10 cellular contexts compared by ENCODE assay signal in the genomic region with DNA sequence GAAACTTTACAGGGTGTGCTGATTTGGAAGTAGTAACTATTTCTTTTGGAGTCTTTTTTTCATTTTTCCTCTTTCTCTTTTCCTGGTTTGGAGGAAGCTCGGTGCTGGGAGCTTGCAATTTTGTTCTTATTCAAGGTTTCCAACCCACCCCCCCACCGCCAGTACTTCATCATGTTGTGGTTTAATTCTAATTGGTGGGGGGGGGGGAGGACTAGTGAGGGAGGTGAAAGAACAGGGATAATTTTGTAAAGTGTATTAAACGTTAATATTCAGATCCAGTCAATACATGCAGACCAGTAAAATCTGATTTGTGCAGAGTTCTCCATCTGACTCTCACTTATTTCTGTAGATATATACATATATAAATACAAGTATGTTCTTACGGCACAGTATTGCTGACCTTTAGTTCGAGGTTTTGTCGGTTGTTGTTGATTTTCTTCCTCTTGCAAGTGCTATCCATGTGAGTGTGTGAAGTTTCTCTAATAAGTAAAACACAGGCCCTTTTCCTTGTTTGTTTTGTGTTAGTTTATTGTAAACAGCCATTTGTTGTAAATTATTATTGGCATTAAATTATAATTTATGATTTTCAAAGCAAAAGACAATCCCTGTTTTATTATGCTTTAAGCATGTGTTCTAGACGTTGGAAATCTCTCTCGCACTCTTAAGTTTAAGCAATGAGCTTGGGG. TPM values are rescaled to one million over a fixed set of nuclear protein-coding genes. Genes with fewer than 3 reads are reported as not detected.
A peak's percentile ranks its signal among the peaks of the same experiment; 100 is the strongest.
DNase-seq lines count a peak whose midpoint lies in the region; ATAC-seq and TF ChIP-seq lines count a peak whose summit lies in the region.
"Had no signal": no experiment of that assay in that cellular context is flagged by ENCODE, and none has a peak within 500 bp of the region (broad histone marks: within the 10 kb centered on the region; RNA-seq: fewer than 3 reads in every experiment).

No MANE protein-coding gene starts in this region.

- H3K23ac ChIP-seq in mesenchymal stem cell (ENCODE audit: low read length in 2 of 2) = no peak overlapping the region

- TF ChIP-seq CTCF in choroid plexus epithelial cell (conservative IDR thresholded peaks at IDR 0.05; ENCODE audit: low read depth, low read length) = no peak
- TF ChIP-seq CTCF in transverse colon (IDR thresholded peaks at IDR 0.05) = no peak

- no peak overlapping the region for H2BK120ac ChIP-seq in mesenchymal stem cell (ENCODE audit: low read depth, low read length)

- H2BK5ac ChIP-seq in mesenchymal stem cell (ENCODE audit: low read depth, low read length, poor library complexity, severe bottlenecking) = no peak overlapping the region

- H2AK5ac ChIP-seq in mesenchymal stem cell (ENCODE audit: low read length, severe bottlenecking) = no peak overlapping the region

- peaks cover 37 to 76% of the 10 kb centered on the region in 2 experiments for H3K36me3 ChIP-seq in mesenchymal stem cell (ENCODE audit: control insufficient read depth in 1 of 2, insufficient read depth in 2 of 2, low read depth in 1 of 2, low read length in 2 of 2)
- H3K36me3 ChIP-seq in transverse colon = no peaks in the 10 kb centered on the region
- H3K36me3 ChIP-seq: BLaER1 treated with 17β-estradiol and CSF1 and Interleukin-3, amounts not matched to agents 10 nM and 100 nM had no signal

- no peak overlapping the region for H2BK15ac ChIP-seq in mesenchymal stem cell (ENCODE audit: low read depth, poor library complexity, severe bottlenecking)

- in situ Hi-C loops in transverse colon (cut with MboI; ENCODE audit: low pct_ligation_motif_present in 1 of 4, low pct_unique_long_range_greater_than_20kb in 1 of 4, low sequenced_read_pairs in 3 of 4) = loop anchor here in 2 of 4 donors (25.0 kb wide), 1 partner anchor 1078 kb away; no protein-coding TSS in a partner anchor

- ATAC-seq in activated T-cell treated with anti-CD3 and anti-CD28 coated beads, Interleukin-2, amount 50 U/mL, for 72 hours (replicated peaks in 1 of 2) = no peak
- ATAC-seq in HG03378 (IDR thresholded peaks at IDR 0.05; ENCODE audit: unreplicated experiment) (no peak), GM21737 (IDR thresholded peaks at IDR 0.05; ENCODE audit: unreplicated experiment) (no peak)
- ATAC-seq: K562 had no signal

- H3K27me3 Mint-ChIP-seq in activated T-cell treated with anti-CD3 and anti-CD28 coated beads, Interleukin-2, amount 50 U/mL, for 72 hours (ENCODE audit: low read depth) = peaks cover 94% of the 10 kb centered on the region
- H3K27me3 Mint-ChIP-seq in activated T-cell treated with anti-CD3 and anti-CD28 coated beads, Interleukin-2, amount 50 U/mL, for 24 hours = peaks cover 96% of the 10 kb centered on the region

- H3K4me1 ChIP-seq in mesenchymal stem cell (ENCODE audit: control insufficient read depth, insufficient read depth, low read depth, low read length) = peaks cover 16% of the 10 kb centered on the region
- H3K4me1 ChIP-seq in transverse colon = peaks cover 0 to 41% (median 28%) of the 10 kb centered on the region in 4 donors
- H3K4me1 ChIP-seq: BLaER1 treated with 17β-estradiol and CSF1 and Interleukin-3, amounts not matched to agents 10 nM and 100 nM had no signal

- H3K27me3 ChIP-seq in mesenchymal stem cell (ENCODE audit: control insufficient read depth in 1 of 2, insufficient read depth in 1 of 2, low read length in 2 of 2) = no peaks in the 10 kb centered on the region
- H3K27me3 ChIP-seq in transverse colon = peaks cover 4% of the 10 kb centered on the region

- H3K18ac ChIP-seq in mesenchymal stem cell (ENCODE audit: low read depth in 1 of 2, low read length in 2 of 2) = no peak overlapping the region

- peak overlapping the region; percentile 26 for H3K27ac Mint-ChIP-seq in activated T-cell treated with anti-CD3 and anti-CD28 coated beads, Interleukin-2, amount 50 U/mL, for 72 hours
- no peak overlapping the region for H3K27ac Mint-ChIP-seq in activated T-cell treated with anti-CD3 and anti-CD28 coated beads, Interleukin-2, amount 50 U/mL, for 24 hours

- peak overlapping the region; percentile 99 for H3K9ac ChIP-seq in mesenchymal stem cell (ENCODE audit: low read length)
- H3K9ac ChIP-seq: BLaER1 treated with 17β-estradiol and CSF1 and Interleukin-3, amounts not matched to agents 10 nM and 100 nM had no signal

- H4K8ac ChIP-seq in mesenchymal stem cell (ENCODE audit: low read length) = no peak overlapping the region

- TF ChIP-seq EP300 in transverse colon (IDR thresholded peaks at IDR 0.05; ENCODE audit: low read depth) = no peak

- H4K91ac ChIP-seq in mesenchymal stem cell (ENCODE audit: low read length) = no peak overlapping the region

- no peak for DNase-seq in activated T-cell treated with anti-CD3 and anti-CD28 coated beads, Interleukin-2, amount 50 U/mL, for 72 hours
- DNase-seq in activated T-cell treated with anti-CD3 and anti-CD28 coated beads, Interleukin-2, amount 50 U/mL, for 24 hours = no peak
- DNase-seq in choroid plexus epithelial cell (ENCODE audit: low read depth) = peak; percentile 38
- DNase-seq in mesenchymal stem cell = peak; percentile 53
- DNase-seq in transverse colon = no peak
- DNase-seq in T-helper 2 cell = no peak

- H3K14ac ChIP-seq in mesenchymal stem cell (ENCODE audit: low read length in 2 of 2) = no peak overlapping the region

- H3K27ac ChIP-seq in mesenchymal stem cell (ENCODE audit: low read length, poor library complexity, severe bottlenecking) (peak overlapping the region; percentile 96), transverse colon (peak overlapping the region; percentile 94 to 98 (median 96))
- H3K27ac ChIP-seq: BLaER1 treated with 17β-estradiol and CSF1 and Interleukin-3, amounts not matched to agents 10 nM and 100 nM had no signal

- peak overlapping the region; percentile 94 for H3K4me3 ChIP-seq in choroid plexus epithelial cell (ENCODE audit: low read depth, low read length)
- peak overlapping the region in 1 of 2 experiments; percentile 99 for H3K4me3 ChIP-seq in mesenchymal stem cell (ENCODE audit: insufficient read depth in 1 of 2, low read depth in 1 of 2, low read length in 2 of 2)
- peak overlapping the region; percentile 40 to 86 (median 62) for H3K4me3 ChIP-seq in transverse colon
- H3K4me3 ChIP-seq: BLaER1 treated with 17β-estradiol and CSF1 and Interleukin-3, amounts not matched to agents 10 nM and 100 nM; K562 had no signal

- H3K4me2 ChIP-seq in mesenchymal stem cell (ENCODE audit: low read length, poor library complexity, severe bottlenecking) = peak overlapping the region; percentile 83
- H3K4me2 ChIP-seq: BLaER1 treated with 17β-estradiol and CSF1 and Interleukin-3, amounts not matched to agents 10 nM and 100 nM had no signal

- peaks cover 0 to 1% of the 10 kb centered on the region in 2 donors for H3K36me3 Mint-ChIP-seq in activated T-cell treated with anti-CD3 and anti-CD28 coated beads, Interleukin-2, amount 50 U/mL, for 72 hours (ENCODE audit: insufficient read depth in 2 of 2)
- H3K36me3 Mint-ChIP-seq in activated T-cell treated with anti-CD3 and anti-CD28 coated beads, Interleukin-2, amount 50 U/mL, for 24 hours (ENCODE audit: low read depth) = no peaks in the 10 kb centered on the region

- peaks cover 12% of the 10 kb centered on the region for H3K4me1 Mint-ChIP-seq in activated T-cell treated with anti-CD3 and anti-CD28 coated beads, Interleukin-2, amount 50 U/mL, for 72 hours (ENCODE audit: low read depth)
- H3K4me1 Mint-ChIP-seq in activated T-cell treated with anti-CD3 and anti-CD28 coated beads, Interleukin-2, amount 50 U/mL, for 24 hours (ENCODE audit: low read depth) = peaks cover 9% of the 10 kb centered on the region

- H3K79me1 ChIP-seq in mesenchymal stem cell (replicated peaks; ENCODE audit: low read length, poor library complexity, severe bottlenecking) = no peaks in the 10 kb centered on the region

- H3K4ac ChIP-seq in mesenchymal stem cell (ENCODE audit: low read depth in 1 of 2, low read length in 2 of 2) = no peak overlapping the region

- H3K9me3 Mint-ChIP-seq in activated T-cell treated with anti-CD3 and anti-CD28 coated beads, Interleukin-2, amount 50 U/mL, for 72 hours = no peaks in the 10 kb centered on the region
- H3K9me3 Mint-ChIP-seq in activated T-cell treated with anti-CD3 and anti-CD28 coated beads, Interleukin-2, amount 50 U/mL, for 24 hours = peaks cover 6% of the 10 kb centered on the region

- WGBS in mesenchymal stem cell = 17% methylated on average over 2 of the region's 8 CpGs
- WGBS in transverse colon (ENCODE audit: low coverage in 1 of 2), 2 donors = 4 to 5% methylated on average over 7 to 8 of the region's 8 CpGs

- no peak overlapping the region for H2BK12ac ChIP-seq in mesenchymal stem cell (ENCODE audit: low read length in 2 of 2)

- no peak overlapping the region for H3K4me3 Mint-ChIP-seq in activated T-cell treated with anti-CD3 and anti-CD28 coated beads, Interleukin-2, amount 50 U/mL, for 72 hours
- H3K4me3 Mint-ChIP-seq in activated T-cell treated with anti-CD3 and anti-CD28 coated beads, Interleukin-2, amount 50 U/mL, for 24 hours = no peak overlapping the region

- intact Hi-C loops in transverse colon (cut with DNase I; ENCODE audit: low total_unique reads) = no loop called here

- TF ChIP-seq POLR2A in transverse colon (IDR thresholded peaks at IDR 0.05) = no peak

- H2AFZ ChIP-seq in mesenchymal stem cell (ENCODE audit: low read depth, low read length) = no peak overlapping the region

- no peaks in the 10 kb centered on the region for H3K9me3 ChIP-seq in mesenchymal stem cell (ENCODE audit: control insufficient read depth, low read length)
- H3K9me3 ChIP-seq in transverse colon = no peaks in the 10 kb centered on the region

RNA-seq across cellular contexts. Expression of a gene that starts 9.3 kb away (rescaled TPM):
- not detected for total RNA-seq in activated T-cell treated with anti-CD3 and anti-CD28 coated beads, Interleukin-2, amount 50 U/mL, for 72 hours
- 117 TPM for polyA plus RNA-seq in mesenchymal stem cell (2013, experiment 1 of 2)
- 115 TPM for polyA plus RNA-seq in mesenchymal stem cell (2013, experiment 2 of 2)
- total RNA-seq in transverse colon = 10 to 100 TPM; 11.3 to 29.5 (median 18.4) TPM

Comparison
In these comparisons a context has a peak if more than half of its experiments do, and no peak if none do; other contexts are left out.
1. DNase-seq: peak in choroid plexus epithelial cell (single experiment) and mesenchymal stem cell (single experiment); none in activated T-cell treated with anti-CD3 and anti-CD28 coated beads, Interleukin-2, amount 50 U/mL, for 72 hours (0 of 2), activated T-cell treated with anti-CD3 and anti-CD28 coated beads, Interleukin-2, amount 50 U/mL, for 24 hours (single experiment), transverse colon (single experiment) and T-helper 2 cell (0 of 5).
2. RNA of a gene that starts 9.3 kb away (total RNA-seq): 11.3 to 29.5 TPM in transverse colon; not detected in activated T-cell treated with anti-CD3 and anti-CD28 coated beads, Interleukin-2, amount 50 U/mL, for 72 hours; every median in the first group is over 10 times any median in the second.